In the genomic region with DNA sequence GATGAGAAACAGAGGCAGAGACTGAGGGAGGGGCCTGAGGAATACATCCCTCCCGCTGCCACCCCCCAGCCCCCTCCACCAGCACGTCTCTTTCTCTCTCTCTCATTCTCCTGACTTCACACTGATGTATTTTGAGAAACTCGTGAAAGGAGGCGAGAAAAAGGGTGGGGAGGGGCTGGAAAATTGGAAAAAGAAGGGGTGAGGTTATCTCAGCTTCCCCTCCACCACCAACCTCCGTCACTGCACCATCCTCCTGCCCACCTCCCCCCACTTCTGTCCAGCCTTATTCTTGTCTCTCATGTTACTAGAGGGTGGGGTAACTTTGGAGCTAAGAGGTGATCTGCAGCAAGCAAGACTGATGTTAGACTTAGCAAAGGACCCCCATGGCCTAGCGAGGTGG, we compare ENCODE assay signal across 16 cellular contexts. TPM values are rescaled to one million over a fixed set of nuclear protein-coding genes. Genes with fewer than 3 reads are reported as not detected.
"Had no signal": no experiment of that assay in that cellular context is flagged by ENCODE, and none has a peak within 500 bp of the region (broad histone marks: within the 10 kb centered on the region; RNA-seq: fewer than 3 reads in every experiment).

No MANE protein-coding gene starts in this region.

- H3K36me3 Mint-ChIP-seq: activated naive CD4-positive, alpha-beta T cell treated with anti-CD3 and anti-CD28 coated beads, Interleukin-2, amount 50 U/mL, for 24 hours had no signal

- H3K27ac ChIP-seq: brain microvascular endothelial cell, esophagus squamous epithelium, parathyroid adenoma, testis, uterus had no signal

- DNase-seq: activated effector memory CD4-positive, alpha-beta T cell treated with Interleukin-2 at 50 U/mL for 16 hours; amniotic stem cell; brain microvascular endothelial cell; esophagus squamous epithelium; foreskin fibroblast; retina; stimulated activated CD4-positive, alpha-beta T cell treated with anti-CD3 and anti-CD28 coated beads, Interleukin-15, amount 100 ng/mL, for 24 hours; stimulated activated CD4-positive, alpha-beta T cell treated with anti-CD3 and anti-CD28 coated beads, Interleukin-4, amount 100 ng/mL, for 24 hours; testis; uterus had no signal

- H3K9me3 ChIP-seq: esophagus squamous epithelium, testis, uterus had no signal

- H3K9me3 Mint-ChIP-seq: activated naive CD4-positive, alpha-beta T cell treated with anti-CD3 and anti-CD28 coated beads, Interleukin-2, amount 50 U/mL, for 24 hours; memory B cell; stimulated activated naive CD8-positive, alpha-beta T cell treated with anti-CD3 and anti-CD28 coated beads, Interleukin-15, Interleukin-2, amounts not matched to agents 100 ng/mL and 50 ng/mL, for 24 hours; T-helper 2 cell treated with Interferon-gamma antibody and Interleukin-4, amounts not matched to agents 5 μg/mL and 100 μg/mL, for 36 hours had no signal

- H3K27ac Mint-ChIP-seq: activated naive CD4-positive, alpha-beta T cell treated with anti-CD3 and anti-CD28 coated beads, Interleukin-2, amount 50 U/mL, for 24 hours; memory B cell; T-helper 2 cell treated with Interferon-gamma antibody and Interleukin-4, amounts not matched to agents 5 μg/mL and 100 μg/mL, for 36 hours had no signal

- H3K27me3 ChIP-seq: testis, uterus had no signal

- H3K36me3 ChIP-seq: brain microvascular endothelial cell, esophagus squamous epithelium, uterus had no signal

- H3K4me3 ChIP-seq: testis, uterus had no signal

RNA-seq across cellular contexts. Expression of gene GFY, which starts 14.7 kb away (rescaled TPM):
- total RNA-seq: chondrocyte, esophagus squamous epithelium, uterus had no signal

RNA-seq across cellular contexts. Expression of gene PTH2, which starts 16.6 kb away (rescaled TPM):
- total RNA-seq: chondrocyte, esophagus squamous epithelium, testis, uterus had no signal
